28 cellular contexts compared by ENCODE assay signal in genomic region chr1:63000508-63000907, GRCh38.
"Had no signal": no experiment of that assay in that cellular context is flagged by ENCODE, and none has a peak within 500 bp of the region (broad histone marks: within the 10 kb centered on the region; RNA-seq: fewer than 3 reads in every experiment).

No MANE protein-coding gene starts in this region.

- H3K4me3 Mint-ChIP-seq: activated CD4-positive, alpha-beta memory T cell treated with anti-CD3 and anti-CD28 coated beads for 36 hours; activated CD4-positive, alpha-beta T cell treated with anti-CD3 and anti-CD28 coated beads, Interleukin-2, amount 10 ng/mL, durations not matched to agents 24 days and 14 days; activated naive CD4-positive, alpha-beta T cell treated with anti-CD3 and anti-CD28 coated beads, Interleukin-2, amount 10 ng/mL, durations not matched to agents 7 days and 5 days; activated naive CD8-positive, alpha-beta T cell treated with anti-CD3 and anti-CD28 coated beads, Interleukin-2, amount 10 ng/mL, durations not matched to agents 7 days and 5 days; activated T-helper 1 cell treated with anti-CD3 and anti-CD28 coated beads, Interleukin-12 subunit alpha, Interleukin-12 subunit beta, Interleukin-2, Interleukin-4 antibody, amounts not matched to agents 30 ng/mL and 10 ng/mL and 1 ng/mL, durations not matched to agents 14 hours and 24 hours and 36 hours; brain; effector memory CD8-positive, alpha-beta T cell; naive B cell; stimulated activated naive B cell treated with anti-CD40 and anti-IgM and Interleukin-4, amounts not matched to agents 10 μg/mL and 1 μg/mL and 100 μg/mL, for 72 hours; T-helper 17 cell had no signal

- DNase-seq: activated CD4-positive, alpha-beta memory T cell treated with anti-CD3 and anti-CD28 coated beads for 36 hours; activated CD4-positive, alpha-beta T cell treated with anti-CD3 and anti-CD28 coated beads, Interleukin-2, amount 10 ng/mL, durations not matched to agents 24 days and 14 days; activated CD4-positive, CD25-positive, alpha-beta regulatory T cell treated with anti-CD3 and anti-CD28 coated beads, Interleukin-2, amount 50 U/mL, for 72 hours; activated CD8-positive, alpha-beta memory T cell treated with anti-CD3 and anti-CD28 coated beads, Interleukin-2, amount 50 U/mL, for 4 hours; activated gamma-delta T cell; activated naive CD4-positive, alpha-beta T cell treated with anti-CD3 and anti-CD28 coated beads, Interleukin-2, amount 10 ng/mL, durations not matched to agents 7 days and 5 days; activated naive CD8-positive, alpha-beta T cell treated with anti-CD3 and anti-CD28 coated beads, Interleukin-2, amount 10 ng/mL, durations not matched to agents 7 days and 5 days; activated T-cell treated with anti-CD3 and anti-CD28 coated beads, Interleukin-2, amount 50 U/mL, for 1 hour; cerebellar nuclear complex; colonic mucosa; effector memory CD8-positive, alpha-beta T cell; hippocampal formation; kidney glomerular epithelial cell; left ventricle myocardium inferior; naive B cell; nucleus accumbens; pancreas; psoas muscle; stimulated activated CD4-positive, alpha-beta T cell treated with anti-CD3 and anti-CD28 coated beads, Interleukin-1b, Interleukin-23, amount 100 ng/mL, for 48 hours; stimulated activated naive B cell treated with anti-CD40 and anti-IgM and Interleukin-4, amounts not matched to agents 10 μg/mL and 1 μg/mL and 100 μg/mL, for 72 hours; stomach; T-helper 17 cell; T1000; thyroid gland; WERI-Rb-1 had no signal

- H3K27me3 Mint-ChIP-seq: activated naive CD4-positive, alpha-beta T cell treated with anti-CD3 and anti-CD28 coated beads, Interleukin-2, amount 10 ng/mL, durations not matched to agents 7 days and 5 days had no signal

- H3K9me3 Mint-ChIP-seq: activated CD4-positive, alpha-beta memory T cell treated with anti-CD3 and anti-CD28 coated beads for 36 hours; activated CD4-positive, alpha-beta T cell treated with anti-CD3 and anti-CD28 coated beads, Interleukin-2, amount 10 ng/mL, durations not matched to agents 24 days and 14 days; activated naive CD4-positive, alpha-beta T cell treated with anti-CD3 and anti-CD28 coated beads, Interleukin-2, amount 10 ng/mL, durations not matched to agents 7 days and 5 days; activated naive CD8-positive, alpha-beta T cell treated with anti-CD3 and anti-CD28 coated beads, Interleukin-2, amount 10 ng/mL, durations not matched to agents 7 days and 5 days; activated T-helper 1 cell treated with anti-CD3 and anti-CD28 coated beads, Interleukin-12 subunit alpha, Interleukin-12 subunit beta, Interleukin-2, Interleukin-4 antibody, amounts not matched to agents 30 ng/mL and 10 ng/mL and 1 ng/mL, durations not matched to agents 14 hours and 24 hours and 36 hours; effector memory CD8-positive, alpha-beta T cell; naive B cell; stimulated activated naive B cell treated with anti-CD40 and anti-IgM and Interleukin-4, amounts not matched to agents 10 μg/mL and 1 μg/mL and 100 μg/mL, for 72 hours had no signal

- H3K4me1 Mint-ChIP-seq: activated CD4-positive, alpha-beta T cell treated with anti-CD3 and anti-CD28 coated beads, Interleukin-2, amount 10 ng/mL, durations not matched to agents 24 days and 14 days; activated naive CD4-positive, alpha-beta T cell treated with anti-CD3 and anti-CD28 coated beads, Interleukin-2, amount 10 ng/mL, durations not matched to agents 7 days and 5 days; activated naive CD8-positive, alpha-beta T cell treated with anti-CD3 and anti-CD28 coated beads, Interleukin-2, amount 10 ng/mL, durations not matched to agents 7 days and 5 days; naive B cell; stimulated activated naive B cell treated with anti-CD40 and anti-IgM and Interleukin-4, amounts not matched to agents 10 μg/mL and 1 μg/mL and 100 μg/mL, for 72 hours; T-helper 17 cell had no signal

- H3K27ac Mint-ChIP-seq: activated CD4-positive, alpha-beta memory T cell treated with anti-CD3 and anti-CD28 coated beads for 36 hours; activated CD4-positive, alpha-beta T cell treated with anti-CD3 and anti-CD28 coated beads, Interleukin-2, amount 10 ng/mL, durations not matched to agents 24 days and 14 days; activated naive CD4-positive, alpha-beta T cell treated with anti-CD3 and anti-CD28 coated beads, Interleukin-2, amount 10 ng/mL, durations not matched to agents 7 days and 5 days; activated naive CD8-positive, alpha-beta T cell treated with anti-CD3 and anti-CD28 coated beads, Interleukin-2, amount 10 ng/mL, durations not matched to agents 7 days and 5 days; activated T-helper 1 cell treated with anti-CD3 and anti-CD28 coated beads, Interleukin-12 subunit alpha, Interleukin-12 subunit beta, Interleukin-2, Interleukin-4 antibody, amounts not matched to agents 30 ng/mL and 10 ng/mL and 1 ng/mL, durations not matched to agents 14 hours and 24 hours and 36 hours; brain; effector memory CD8-positive, alpha-beta T cell; naive B cell; stimulated activated naive B cell treated with anti-CD40 and anti-IgM and Interleukin-4, amounts not matched to agents 10 μg/mL and 1 μg/mL and 100 μg/mL, for 72 hours; T-helper 17 cell had no signal

- H3K36me3 Mint-ChIP-seq: activated CD4-positive, alpha-beta memory T cell treated with anti-CD3 and anti-CD28 coated beads for 36 hours; activated naive CD4-positive, alpha-beta T cell treated with anti-CD3 and anti-CD28 coated beads, Interleukin-2, amount 10 ng/mL, durations not matched to agents 7 days and 5 days; activated naive CD8-positive, alpha-beta T cell treated with anti-CD3 and anti-CD28 coated beads, Interleukin-2, amount 10 ng/mL, durations not matched to agents 7 days and 5 days; brain; naive B cell; stimulated activated naive B cell treated with anti-CD40 and anti-IgM and Interleukin-4, amounts not matched to agents 10 μg/mL and 1 μg/mL and 100 μg/mL, for 72 hours had no signal

- ATAC-seq: effector memory CD8-positive, alpha-beta T cell; gastroesophageal sphincter; psoas muscle; stimulated activated naive B cell treated with anti-CD40 and anti-IgM and Interleukin-4, amounts not matched to agents 10 μg/mL and 1 μg/mL and 100 μg/mL, for 72 hours; T-helper 17 cell had no signal
